In the genomic region with DNA sequence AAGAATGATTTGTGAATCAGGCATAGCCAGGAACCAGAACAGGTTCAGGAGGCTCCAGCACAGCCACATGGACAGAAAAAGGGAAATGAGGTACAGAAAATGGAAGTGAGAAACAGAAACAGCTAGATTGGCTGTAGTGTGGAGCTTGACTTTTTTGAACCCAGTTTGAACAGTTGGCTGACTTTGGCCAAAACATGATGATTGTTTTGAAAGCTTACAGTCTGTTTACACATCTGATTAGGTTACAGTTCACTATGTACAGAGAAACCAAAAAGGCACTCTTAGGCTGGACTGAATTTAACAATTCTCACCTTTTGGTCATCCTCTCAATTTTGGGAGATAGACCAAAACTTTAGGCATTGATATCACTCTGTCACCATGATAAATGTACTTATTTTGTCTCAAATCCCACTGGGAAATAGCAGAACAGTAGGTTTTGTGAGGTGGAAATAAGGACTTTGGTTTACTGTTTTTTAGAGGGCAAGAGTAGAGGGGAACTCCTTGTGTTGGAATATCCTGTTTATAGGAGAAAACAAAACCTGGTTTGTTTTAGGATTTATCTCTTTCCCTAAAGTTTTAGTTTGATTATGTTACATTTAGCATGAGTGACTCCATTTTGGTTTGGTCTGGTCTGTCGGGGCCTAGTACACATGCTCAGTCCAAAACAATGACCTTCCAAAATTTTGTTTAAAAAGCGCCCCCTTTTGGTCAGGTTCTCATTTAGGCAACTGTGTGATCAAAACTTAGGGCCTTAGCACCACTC, we compare ENCODE assay signal across 10 cellular contexts.
DNase-seq lines count a peak whose midpoint lies in the region; ATAC-seq, FAIRE-seq and TF ChIP-seq lines count a peak whose summit lies in the region.
"Had no signal": no experiment of that assay in that cellular context is flagged by ENCODE, and none has a peak within 500 bp of the region (broad histone marks: within the 10 kb centered on the region; RNA-seq: fewer than 3 reads in every experiment).

No MANE protein-coding gene starts in this region.

- H3K4me1 ChIP-seq in MM.1S (ENCODE audit: low read length), result peaks cover 15% of the 10 kb centered on the region
- H3K4me1 ChIP-seq: SJCRH30 had no signal

- H3K9me3 ChIP-seq in MM.1S (replicated peaks; ENCODE audit: insufficient read depth, low read length), result no peaks in the 10 kb centered on the region
- H3K9me3 ChIP-seq: SJCRH30 had no signal

- ATAC-seq in GM21529 (IDR thresholded peaks at IDR 0.05; ENCODE audit: unreplicated experiment), result peak; percentile 97
- no peak for ATAC-seq in esophagus mucosa

- DNase-seq in MM.1S (peak; percentile 42), cortex of kidney (lab: John Stamatoyannopoulos, UW) (no peak), RKO (ENCODE audit: low spot score) (no peak)
- no peak for DNase-seq in activated naive CD4-positive, alpha-beta T cell (lab: John Stamatoyannopoulos, UW)
- DNase-seq: activated naive CD4-positive, alpha-beta T cell treated with anti-CD3 and anti-CD28 coated beads, Interleukin-2, amount 10 ng/mL, durations not matched to agents 7 days and 5 days had no signal

- peak overlapping the region; percentile 35 for H2AFZ ChIP-seq in MM.1S (ENCODE audit: low read length)

- 0 out of 2 replicates have a peak, but pooled peaks cover 8% of the 10 kb centered on the region for H3F3A ChIP-seq in MM.1S (ENCODE audit: insufficient read depth, low read length)

- peak; percentile 9 for FAIRE-seq in islet of Langerhans (lab: Jason Lieb, UNC)

- H3K4me3 ChIP-seq in MM.1S (ENCODE audit: low read length), result no peak overlapping the region
- H3K4me3 ChIP-seq: SJCRH30 had no signal

- TF ChIP-seq CTCF in GM12873 (IDR thresholded peaks at IDR 0.05; ENCODE audit: insufficient read depth, low read depth, low read length, missing control alignments) (peak; percentile 32), MM.1S (IDR thresholded peaks at IDR 0.05; ENCODE audit: low read length) (no peak)

- H3K27me3 ChIP-seq in MM.1S (replicated peaks; ENCODE audit: insufficient read depth, low read length), result no peaks in the 10 kb centered on the region

- H3K36me3 ChIP-seq in MM.1S (replicated peaks; ENCODE audit: insufficient read depth, low read length), result no peaks in the 10 kb centered on the region
- H3K36me3 ChIP-seq: SJCRH30 had no signal

- peak overlapping the region; percentile 53; the same call in 1 of the 2 replicates for H3K27ac ChIP-seq in MM.1S (ENCODE audit: low read length)
- H3K27ac ChIP-seq: SJCRH30 had no signal

- no peaks in the 10 kb centered on the region for H4K20me1 ChIP-seq in MM.1S (ENCODE audit: insufficient read depth, low read length)

- H3K9ac ChIP-seq in MM.1S (ENCODE audit: low read length), result no peak overlapping the region

- peak overlapping the region; percentile 21; the same call in 1 of the 2 replicates for H3K4me2 ChIP-seq in MM.1S (ENCODE audit: low read depth, low read length)

- H3K9me2 ChIP-seq in MM.1S (replicated peaks; ENCODE audit: insufficient read depth, low read length), result no peaks in the 10 kb centered on the region

- H3K79me2 ChIP-seq in MM.1S (ENCODE audit: low read length), result no peaks in the 10 kb centered on the region
